ENCODE assay signal across 2 cellular contexts in the genomic region with DNA sequence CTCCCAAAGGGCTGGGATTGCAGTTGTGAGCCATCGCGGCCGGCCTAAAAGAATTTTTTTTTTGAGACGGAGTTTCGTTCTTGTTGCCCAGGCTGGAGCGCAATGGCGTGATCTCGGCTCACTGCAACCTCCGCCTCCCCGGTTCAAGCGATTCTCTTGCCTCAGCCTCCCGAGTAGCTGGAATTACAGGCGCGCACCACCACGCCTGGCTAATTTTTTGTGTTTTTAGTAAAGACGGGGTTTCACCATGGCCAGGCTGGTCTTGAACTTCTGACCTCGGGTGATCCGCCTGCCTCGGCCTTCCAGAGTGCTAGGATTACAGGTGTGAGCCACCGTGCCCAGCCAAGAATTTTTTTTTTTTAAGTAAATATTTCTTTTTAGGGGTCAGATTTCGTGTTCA.
TF ChIP-seq lines count a peak whose summit lies in the region.

No MANE protein-coding gene starts in this region.

TF ChIP-seq in K562, 482 proteins besides CTCF, POLR2A, EP300 and RAD21:
- TF ChIP-seq, protein P1, sequence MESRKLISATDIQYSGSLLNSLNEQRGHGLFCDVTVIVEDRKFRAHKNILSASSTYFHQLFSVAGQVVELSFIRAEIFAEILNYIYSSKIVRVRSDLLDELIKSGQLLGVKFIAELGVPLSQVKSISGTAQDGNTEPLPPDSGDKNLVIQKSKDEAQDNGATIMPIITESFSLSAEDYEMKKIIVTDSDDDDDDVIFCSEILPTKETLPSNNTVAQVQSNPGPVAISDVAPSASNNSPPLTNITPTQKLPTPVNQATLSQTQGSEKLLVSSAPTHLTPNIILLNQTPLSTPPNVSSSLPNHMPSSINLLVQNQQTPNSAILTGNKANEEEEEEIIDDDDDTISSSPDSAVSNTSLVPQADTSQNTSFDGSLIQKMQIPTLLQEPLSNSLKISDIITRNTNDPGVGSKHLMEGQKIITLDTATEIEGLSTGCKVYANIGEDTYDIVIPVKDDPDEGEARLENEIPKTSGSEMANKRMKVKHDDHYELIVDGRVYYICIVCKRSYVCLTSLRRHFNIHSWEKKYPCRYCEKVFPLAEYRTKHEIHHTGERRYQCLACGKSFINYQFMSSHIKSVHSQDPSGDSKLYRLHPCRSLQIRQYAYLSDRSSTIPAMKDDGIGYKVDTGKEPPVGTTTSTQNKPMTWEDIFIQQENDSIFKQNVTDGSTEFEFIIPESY (CRISPR knock-in tag; IDR thresholded peaks at IDR 0.05), result peak; percentile 79; the same call in 1 of the 2 replicates

TF ChIP-seq in HepG2, 621 proteins besides CTCF, POLR2A, EP300 and RAD21:
- TF ChIP-seq ZBTB38 (CRISPR knock-in tag; IDR thresholded peaks at IDR 0.05), result peak; percentile 23; the same call in 1 of the 2 replicates
- TF ChIP-seq, protein P1 (CRISPR knock-in tag; IDR thresholded peaks at IDR 0.05), result peak; percentile 27
- TF ChIP-seq CHD4 (IDR thresholded peaks at IDR 0.05; ENCODE audit: borderline replicate concordance, low read length), result peak; percentile 26; the same call in 1 of the 2 replicates
- 0 out of 2 replicates have a peak, but pooled peaks have one; percentile 6 for TF ChIP-seq FOXA3 (CRISPR knock-in tag; IDR thresholded peaks at IDR 0.05)
- TF ChIP-seq ZMYM2 (CRISPR knock-in tag; IDR thresholded peaks at IDR 0.05), result peak; percentile 59
- TF ChIP-seq KDM1A (CRISPR knock-in tag; IDR thresholded peaks at IDR 0.05), result 0 out of 2 replicates have a peak, but pooled peaks have one; percentile 19
- peak; percentile 31; the same call in 1 of the 2 replicates for TF ChIP-seq SIX1 (CRISPR knock-in tag; IDR thresholded peaks at IDR 0.05; ENCODE audit: borderline replicate concordance)
- peak; percentile 74 for TF ChIP-seq ADNP (CRISPR knock-in tag; IDR thresholded peaks at IDR 0.05)
- TF ChIP-seq ZMYM3 (CRISPR knock-in tag; IDR thresholded peaks at IDR 0.05), result peak; percentile 20; the same call in 1 of the 2 replicates
- 0 out of 2 replicates have a peak, but pooled peaks have one; percentile 44 for TF ChIP-seq ZNF234 (CRISPR knock-in tag; conservative IDR thresholded peaks at IDR 0.05)
- 0 out of 2 replicates have a peak, but pooled peaks have one; percentile 30 for TF ChIP-seq ZNF605 (CRISPR knock-in tag; IDR thresholded peaks at IDR 0.05)
